ENCODE assay signal across 27 cellular contexts in genomic region chr2:114698504-114698903, GRCh38.
"Had no signal": no experiment of that assay in that cellular context is flagged by ENCODE, and none has a peak within 500 bp of the region (broad histone marks: within the 10 kb centered on the region; RNA-seq: fewer than 3 reads in every experiment).

No MANE protein-coding gene starts in this region.

- ATAC-seq: left cardiac atrium; left lobe of liver; mucosa of descending colon; naive thymus-derived CD4-positive, alpha-beta T cell; natural killer cell treated with Interleukin-12 subunit alpha and Interleukin-12 subunit beta and Interleukin-15 and Interleukin-18, amount 100 ng/mL, for 72 hours; right lobe of liver; stimulated activated naive B cell treated with anti-CD40 and anti-IgM and Interleukin-4, amounts not matched to agents 10 μg/mL and 1 μg/mL and 100 μg/mL, for 72 hours; stimulated activated naive CD8-positive, alpha-beta T cell treated with anti-CD3 and anti-CD28 coated beads, Interleukin-15, Interleukin-2, amounts not matched to agents 100 U/mL and 50 U/mL, for 24 hours had no signal

- H3K79me2 ChIP-seq: hepatocyte had no signal

- H3K27ac Mint-ChIP-seq: naive thymus-derived CD4-positive, alpha-beta T cell; natural killer cell treated with Interleukin-12 subunit alpha and Interleukin-12 subunit beta and Interleukin-15 and Interleukin-18, amount 100 ng/mL, for 72 hours; progenitor cell of endocrine pancreas; stimulated activated naive B cell treated with anti-CD40 and anti-IgM and Interleukin-4, amounts not matched to agents 10 μg/mL and 1 μg/mL and 100 μg/mL, for 72 hours had no signal

- DNase-seq: kidney glomerular epithelial cell; left cardiac atrium; lower lobe of right lung; mammary epithelial cell; midbrain; mucosa of descending colon; naive thymus-derived CD4-positive, alpha-beta T cell; ovary; right lobe of liver; stimulated activated CD4-positive, alpha-beta T cell treated with anti-CD3 and anti-CD28 coated beads, Interleukin-12 subunit alpha, Interleukin-12 subunit beta, amount 100 ng/mL, for 4 hours; stimulated activated CD4-positive, alpha-beta T cell treated with anti-CD3 and anti-CD28 coated beads, Interleukin-15, amount 100 ng/mL, for 24 hours; stimulated activated CD4-positive, alpha-beta T cell treated with anti-CD3 and anti-CD28 coated beads, Interleukin-2, amount 100 ng/mL, for 24 hours; stimulated activated CD4-positive, alpha-beta T cell treated with anti-CD3 and anti-CD28 coated beads, Interleukin-4, amount 100 ng/mL, for 1 hour; stimulated activated naive B cell treated with anti-CD40 and anti-IgM and Interleukin-4, amounts not matched to agents 10 μg/mL and 1 μg/mL and 100 μg/mL, for 72 hours; stimulated activated naive CD8-positive, alpha-beta T cell treated with anti-CD3 and anti-CD28 coated beads, Interleukin-15, Interleukin-2, amounts not matched to agents 100 U/mL and 50 U/mL, for 24 hours; stomach; testis; thyroid gland; transverse colon; upper lobe of left lung had no signal

- H3K9me3 ChIP-seq: lower lobe of right lung, mucosa of descending colon, ovary, right atrium auricular region, right lobe of liver, stomach, testis, thyroid gland, transverse colon, upper lobe of left lung, vagina had no signal

- H3K4me1 Mint-ChIP-seq: naive thymus-derived CD4-positive, alpha-beta T cell; stimulated activated naive B cell treated with anti-CD40 and anti-IgM and Interleukin-4, amounts not matched to agents 10 μg/mL and 1 μg/mL and 100 μg/mL, for 72 hours had no signal

- H3K4me3 ChIP-seq: hepatocyte, lower lobe of right lung, mucosa of descending colon, ovary, right atrium auricular region, right lobe of liver, skin epidermis, stomach, testis, thyroid gland, transverse colon, upper lobe of left lung, vagina had no signal

- H3K4me3 Mint-ChIP-seq: naive thymus-derived CD4-positive, alpha-beta T cell; natural killer cell treated with Interleukin-12 subunit alpha and Interleukin-12 subunit beta and Interleukin-15 and Interleukin-18, amount 100 ng/mL, for 72 hours; stimulated activated naive B cell treated with anti-CD40 and anti-IgM and Interleukin-4, amounts not matched to agents 10 μg/mL and 1 μg/mL and 100 μg/mL, for 72 hours had no signal

- H3K27ac ChIP-seq: hepatocyte, lower lobe of right lung, ovary, right atrium auricular region, right lobe of liver, skin epidermis, stomach, testis, thyroid gland, transverse colon, upper lobe of left lung, vagina had no signal

- H3K27me3 Mint-ChIP-seq: natural killer cell treated with Interleukin-12 subunit alpha and Interleukin-12 subunit beta and Interleukin-15 and Interleukin-18, amount 100 ng/mL, for 72 hours; progenitor cell of endocrine pancreas; stimulated activated naive B cell treated with anti-CD40 and anti-IgM and Interleukin-4, amounts not matched to agents 10 μg/mL and 1 μg/mL and 100 μg/mL, for 72 hours had no signal

- H3K36me3 Mint-ChIP-seq: naive thymus-derived CD4-positive, alpha-beta T cell; natural killer cell treated with Interleukin-12 subunit alpha and Interleukin-12 subunit beta and Interleukin-15 and Interleukin-18, amount 100 ng/mL, for 72 hours; stimulated activated naive B cell treated with anti-CD40 and anti-IgM and Interleukin-4, amounts not matched to agents 10 μg/mL and 1 μg/mL and 100 μg/mL, for 72 hours had no signal

- H3K4me1 ChIP-seq: lower lobe of right lung, right atrium auricular region, right lobe of liver, stomach, testis, thyroid gland, transverse colon, upper lobe of left lung, vagina had no signal

- H3K36me3 ChIP-seq: lower lobe of right lung, ovary, right atrium auricular region, right lobe of liver, stomach, thyroid gland, transverse colon, upper lobe of left lung, vagina had no signal

- H3K27me3 ChIP-seq: hepatocyte, ovary, right atrium auricular region, right lobe of liver, stomach, testis, thyroid gland, transverse colon, vagina had no signal

- H3K4me2 ChIP-seq: hepatocyte had no signal
